Comparison of ENCODE assay signal across 26 cellular contexts in genomic region chr13:45180713-45181601, GRCh38. TPM values are rescaled to one million over a fixed set of nuclear protein-coding genes. Genes with fewer than 3 reads are reported as not detected.
A peak's percentile ranks its signal among the peaks of the same experiment; 100 is the strongest.
DNase-seq lines count a peak whose midpoint lies in the region; ATAC-seq and TF ChIP-seq lines count a peak whose summit lies in the region.
"Had no signal": no experiment of that assay in that cellular context is flagged by ENCODE, and none has a peak within 500 bp of the region (broad histone marks: within the 10 kb centered on the region; RNA-seq: fewer than 3 reads in every experiment).

No MANE protein-coding gene starts in this region.

- peak overlapping the region in 1 of 2 donors; percentile 70 for H3K4me3 Mint-ChIP-seq in activated T-cell treated with anti-CD3 and anti-CD28 coated beads, Interleukin-2, amount 50 U/mL, for 72 hours
- no peak overlapping the region for H3K4me3 Mint-ChIP-seq in type B pancreatic cell
- H3K4me3 Mint-ChIP-seq: activated naive CD8-positive, alpha-beta T cell treated with anti-CD3 and anti-CD28 coated beads for 36 hours; activated T-helper 1 cell treated with anti-CD3 and anti-CD28 coated beads, Interleukin-12 subunit alpha, Interleukin-12 subunit beta, Interleukin-2, Interleukin-4 antibody, amounts not matched to agents 30 ng/mL and 10 ng/mL and 1 ng/mL, durations not matched to agents 14 hours and 24 hours and 36 hours; naive B cell had no signal

- POLR2A ChIA-PET in RWPE1 (lab: Yijun Ruan, JAX; ENCODE audit: low non-redundant PET), result interaction anchor here (0.6 kb wide), 1 partner anchor 69 kb away, joined by 4 read pairs; no protein-coding TSS in a partner anchor

- peaks cover 0 to 7% of the 10 kb centered on the region in 2 donors for H3K36me3 Mint-ChIP-seq in activated T-cell treated with anti-CD3 and anti-CD28 coated beads, Interleukin-2, amount 50 U/mL, for 72 hours (ENCODE audit: insufficient read depth in 2 of 2)
- H3K36me3 Mint-ChIP-seq in type B pancreatic cell, result peaks cover 11% of the 10 kb centered on the region

- peak overlapping the region; percentile 62 for H3K27ac ChIP-seq in RWPE1
- H3K27ac ChIP-seq: BLaER1, body of pancreas, esophagus squamous epithelium, HL-60, right atrium auricular region had no signal

- H3K27me3 Mint-ChIP-seq in activated T-cell treated with anti-CD3 and anti-CD28 coated beads, Interleukin-2, amount 50 U/mL, for 72 hours (ENCODE audit: low read depth), result no peaks in the 10 kb centered on the region
- H3K27me3 Mint-ChIP-seq in type B pancreatic cell, result no peaks in the 10 kb centered on the region
- H3K27me3 Mint-ChIP-seq: activated naive CD8-positive, alpha-beta T cell treated with anti-CD3 and anti-CD28 coated beads for 36 hours; naive B cell had no signal

- TF ChIP-seq CTCF in RWPE1 (conservative IDR thresholded peaks at IDR 0.05; ENCODE audit: low read depth) (no peak), fibroblast of mammary gland (conservative IDR thresholded peaks at IDR 0.05; ENCODE audit: control insufficient read depth, insufficient read depth, low read depth, low read length) (no peak), type B pancreatic cell (conservative IDR thresholded peaks at IDR 0.05) (peak; percentile 41)

- CTCF ChIA-PET in RWPE1 (lab: Yijun Ruan, JAX), result interaction anchor here (0.6 kb wide), 1 partner anchor 86 kb away, joined by 3 read pairs; no protein-coding TSS in a partner anchor

- peaks cover 28% of the 10 kb centered on the region for H3K4me1 Mint-ChIP-seq in activated T-cell treated with anti-CD3 and anti-CD28 coated beads, Interleukin-2, amount 50 U/mL, for 72 hours (ENCODE audit: low read depth)
- peaks cover 20% of the 10 kb centered on the region for H3K4me1 Mint-ChIP-seq in type B pancreatic cell (ENCODE audit: unreplicated experiment)

- peak overlapping the region; percentile 65 for H3K27ac Mint-ChIP-seq in activated T-cell treated with anti-CD3 and anti-CD28 coated beads, Interleukin-2, amount 50 U/mL, for 72 hours
- H3K27ac Mint-ChIP-seq in type B pancreatic cell, result no peak overlapping the region
- H3K27ac Mint-ChIP-seq: activated naive CD8-positive, alpha-beta T cell treated with anti-CD3 and anti-CD28 coated beads for 36 hours; activated T-helper 1 cell treated with anti-CD3 and anti-CD28 coated beads, Interleukin-12 subunit alpha, Interleukin-12 subunit beta, Interleukin-2, Interleukin-4 antibody, amounts not matched to agents 30 ng/mL and 10 ng/mL and 1 ng/mL, durations not matched to agents 14 hours and 24 hours and 36 hours had no signal

- H3K9me3 Mint-ChIP-seq in activated T-cell treated with anti-CD3 and anti-CD28 coated beads, Interleukin-2, amount 50 U/mL, for 72 hours, result no peaks in the 10 kb centered on the region
- H3K9me3 Mint-ChIP-seq in type B pancreatic cell, result no peaks in the 10 kb centered on the region
- H3K9me3 Mint-ChIP-seq: activated naive CD8-positive, alpha-beta T cell treated with anti-CD3 and anti-CD28 coated beads for 36 hours; activated T-helper 1 cell treated with anti-CD3 and anti-CD28 coated beads, Interleukin-12 subunit alpha, Interleukin-12 subunit beta, Interleukin-2, Interleukin-4 antibody, amounts not matched to agents 30 ng/mL and 10 ng/mL and 1 ng/mL, durations not matched to agents 14 hours and 24 hours and 36 hours had no signal

- H3K4me3 ChIP-seq in fibroblast of mammary gland (ENCODE audit: control insufficient read depth, low read depth, low read length), result no peak overlapping the region
- H3K4me3 ChIP-seq: BLaER1, body of pancreas, esophagus squamous epithelium, right atrium auricular region had no signal

- peak; percentile 43 to 54 for ATAC-seq in activated T-cell treated with anti-CD3 and anti-CD28 coated beads, Interleukin-2, amount 50 U/mL, for 72 hours (replicated peaks in 1 of 2)
- ATAC-seq in GM21737 (IDR thresholded peaks at IDR 0.05; ENCODE audit: unreplicated experiment), result no peak
- ATAC-seq: body of pancreas had no signal

- DNase-seq in activated T-cell treated with anti-CD3 and anti-CD28 coated beads, Interleukin-2, amount 50 U/mL, for 72 hours, result no peak
- no peak for DNase-seq in activated T-cell treated with anti-CD3 and anti-CD28 coated beads, Interleukin-2, amount 50 U/mL, for 1 hour
- no peak for DNase-seq in RWPE1 (ENCODE audit: low spot score)
- DNase-seq in fibroblast of mammary gland (ENCODE audit: low read depth), result peak; percentile 41
- DNase-seq in type B pancreatic cell (ENCODE audit: extremely low spot score, unreplicated experiment), result no peak
- no peak for DNase-seq in NCI-H2171 treated with DMSO at 0.1 percent for 48 hours (lab: John Stamatoyannopoulos, UW)
- DNase-seq in stimulated activated CD4-positive, alpha-beta T cell treated with anti-CD3 and anti-CD28 coated beads, Interleukin-1b, Interleukin-23, amount 100 ng/mL, for 48 hours, result no peak
- DNase-seq: activated CD4-positive, alpha-beta T cell treated with anti-CD3 and anti-CD28 coated beads for 4 hours; activated naive CD8-positive, alpha-beta T cell treated with anti-CD3 and anti-CD28 coated beads for 36 hours; body of pancreas; Caco-2; effector CD8-positive, alpha-beta T cell; esophagus squamous epithelium; kidney; naive B cell; NCI-H524 treated with DMSO at 0.1 percent for 48 hours; SIG-M5; stimulated activated CD4-positive, alpha-beta T cell treated with anti-CD3 and anti-CD28 coated beads, Interleukin-15, amount 100 ng/mL, for 24 hours; stimulated activated CD8-positive, alpha-beta memory T cell treated with anti-CD3 and anti-CD28 coated beads, Interleukin-4, amount 100 ng/mL, for 48 hours; trophoblast cell had no signal

RNA-seq across cellular contexts. Expression of gene KCTD4, which starts 19.9 kb away (rescaled TPM):
- not detected for total RNA-seq in activated T-cell treated with anti-CD3 and anti-CD28 coated beads, Interleukin-2, amount 50 U/mL, for 72 hours
- total RNA-seq in type B pancreatic cell (ENCODE audit: low replicate concordance), result not detected in 2 replicates
- total RNA-seq: activated naive CD8-positive, alpha-beta T cell treated with anti-CD3 and anti-CD28 coated beads for 36 hours; activated T-helper 1 cell treated with anti-CD3 and anti-CD28 coated beads, Interleukin-12 subunit alpha, Interleukin-12 subunit beta, Interleukin-2, Interleukin-4 antibody, amounts not matched to agents 30 ng/mL and 10 ng/mL and 1 ng/mL, durations not matched to agents 14 hours and 24 hours and 36 hours; body of pancreas; Caco-2; esophagus squamous epithelium; omental fat pad had no signal
